ENCODE assay signal across 9 cellular contexts in the genomic region with DNA sequence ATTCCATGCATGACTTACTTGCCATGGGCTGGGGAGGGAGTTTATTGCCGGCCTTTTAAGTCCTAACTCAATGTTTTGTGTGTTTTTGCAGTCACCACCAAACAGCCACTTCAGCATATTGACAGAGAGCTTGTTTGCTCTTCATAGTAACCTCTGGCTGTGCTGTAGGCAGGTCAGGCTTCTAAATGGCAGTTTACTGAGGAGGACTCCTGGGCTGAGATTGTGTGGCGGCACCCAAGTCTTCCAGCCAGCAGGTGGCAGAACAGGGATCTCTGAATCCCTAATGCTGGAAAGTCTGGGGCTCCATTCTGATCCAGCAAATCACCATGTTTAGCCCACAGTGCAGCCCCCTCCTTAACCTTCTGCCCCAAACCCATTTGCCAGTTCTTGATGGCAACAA.
DNase-seq lines count a peak whose midpoint lies in the region; ATAC-seq and TF ChIP-seq lines count a peak whose summit lies in the region.
"Had no signal": no experiment of that assay in that cellular context is flagged by ENCODE, and none has a peak within 500 bp of the region (broad histone marks: within the 10 kb centered on the region; RNA-seq: fewer than 3 reads in every experiment).

No MANE protein-coding gene starts in this region.

- intact Hi-C loops in left lung (cut with DNase I) = no loop called here

- no peak overlapping the region for H3K27ac ChIP-seq in HL-60 (replicated peaks)
- H3K27ac ChIP-seq in left lung = no peak overlapping the region

- TF ChIP-seq CTCF in HL-60 (IDR thresholded peaks at IDR 0.05; ENCODE audit: insufficient read depth, low read length) (peak; percentile 4), left lung (IDR thresholded peaks at IDR 0.05) (peak in 1 of 2 donors; percentile 15)

- ATAC-seq in left lung (peak; percentile 90), HG03520 (IDR thresholded peaks at IDR 0.05; ENCODE audit: unreplicated experiment) (no peak)

- H3K4me3 ChIP-seq in HL-60 (replicated peaks; ENCODE audit: insufficient read depth, low read length) (no peak overlapping the region), left lung (no peak overlapping the region)

- DNase-seq in DMS53 (lab: John Stamatoyannopoulos, UW) (peak; percentile 94), HL-60 (ENCODE audit: low read depth in 1 of 2, low spot score in 1 of 2) (no peak), RPMI8226 (peak; percentile 86), left lung (no peak), NK-92 (lab: John Stamatoyannopoulos, UW; ENCODE audit: unreplicated experiment) (no peak), SKM-1 treated with dmso at 0.1 percent for 144 hours (lab: John Stamatoyannopoulos, UW; ENCODE audit: unreplicated experiment) (no peak), DMS114 treated with DMSO at 0.1 percent for 48 hours (lab: John Stamatoyannopoulos, UW; ENCODE audit: unreplicated experiment) (no peak)
- DNase-seq: occipital lobe had no signal

- H3K9me3 ChIP-seq in left lung = no peaks in the 10 kb centered on the region

- H3K27me3 ChIP-seq in HL-60 (ENCODE audit: insufficient read depth, poor library complexity, severe bottlenecking) = no peaks in the 10 kb centered on the region
- H3K27me3 ChIP-seq in left lung = no peaks in the 10 kb centered on the region

- H3K36me3 ChIP-seq in left lung = no peaks in the 10 kb centered on the region

- H3K4me1 ChIP-seq in left lung = peaks cover 0 to 7% of the 10 kb centered on the region in 2 donors

Comparison
In these comparisons a context has a peak if more than half of its experiments do, and no peak if none do; other contexts are left out.
1. DNase-seq: peak in DMS53 (single experiment) and RPMI8226 (single experiment); none in HL-60 (0 of 2), left lung (0 of 2), NK-92 (single experiment), SKM-1 treated with dmso at 0.1 percent for 144 hours (single experiment) and DMS114 treated with DMSO at 0.1 percent for 48 hours (single experiment).